ENCODE assay signal across 8 cellular contexts in the genomic region with DNA sequence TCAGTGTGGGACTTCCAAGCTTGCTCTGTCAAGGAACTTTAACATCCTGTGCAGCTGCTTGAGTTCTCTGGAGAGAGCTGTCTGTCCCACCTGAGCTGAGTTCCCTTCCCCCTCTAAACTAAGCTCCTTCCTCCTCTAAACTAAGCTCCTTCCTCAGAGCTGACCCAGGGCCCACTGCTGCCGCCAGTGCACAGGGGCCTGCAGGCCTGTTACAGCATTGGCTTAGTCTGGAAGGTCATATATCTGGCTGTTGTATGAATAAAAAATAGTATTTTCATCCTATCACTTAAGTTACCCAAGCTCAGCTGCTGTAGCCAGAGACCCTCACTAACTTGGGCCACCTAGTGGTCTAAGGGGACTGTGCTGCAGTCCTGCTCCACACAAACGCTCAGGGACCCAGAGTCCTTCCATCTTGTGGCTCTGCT.
DNase-seq lines count a peak whose midpoint lies in the region; ATAC-seq and TF ChIP-seq lines count a peak whose summit lies in the region.

No MANE protein-coding gene starts in this region.

- peaks cover 8 to 16% of the 10 kb centered on the region in 2 experiments for H3K4me1 Mint-ChIP-seq in H9

- no peaks in the 10 kb centered on the region for H3K79me1 ChIP-seq in H9 (ENCODE audit: insufficient read depth, low read depth, low read length, poor library complexity, severe bottlenecking)

- no CpG with 5 or more reads among the region's 2 CpGs for WGBS in H9 (ENCODE audit: extremely low coverage, insufficient read length, low lambda C conversion rate)

- no peaks in the 10 kb centered on the region; the same call in 1 of the 2 replicates for H3K79me2 ChIP-seq in H9 (ENCODE audit: insufficient read depth, low read length)
- no peaks in the 10 kb centered on the region for H3K79me2 ChIP-seq in SU-DHL-6 (ENCODE audit: insufficient read depth, low read length)

- H3K23me2 ChIP-seq in H9 (ENCODE audit: insufficient read length, low read depth, low read length, poor library complexity, severe bottlenecking), result no peaks in the 10 kb centered on the region

- no peak overlapping the region for H2BK20ac ChIP-seq in H9 (ENCODE audit: low read depth, low read length, poor library complexity, severe bottlenecking)

- no peak overlapping the region for H4K91ac ChIP-seq in H9 (ENCODE audit: insufficient read length, low read depth, low read length)

- H3K14ac ChIP-seq in H9 (ENCODE audit: insufficient read depth, low read length), result no peak overlapping the region

- no peak overlapping the region for H3K4me3 Mint-ChIP-seq in H9

- intact Hi-C loops in A673 (cut with micrococcal nuclease; ENCODE audit: unreplicated experiment), result no loop called here

- no peak overlapping the region for H4K8ac ChIP-seq in H9 (replicated peaks; ENCODE audit: insufficient read length, low read depth, low read length)

- H3K36me3 Mint-ChIP-seq in H9 (ENCODE audit: insufficient read depth in 1 of 3, low read depth in 3 of 3), result peaks cover 0 to 4% (median 2%) of the 10 kb centered on the region in 3 experiments; a peak in 2 of 7 replicates

- BruUV-seq in A673 (replicated peaks; lab: Mats Ljungman, UMichigan), result no TSS peak

- no peak overlapping the region for H2BK12ac ChIP-seq in H9 (ENCODE audit: insufficient read length, low read depth, low read length)

- H3F3A ChIP-seq in SU-DHL-6 (ENCODE audit: insufficient read depth), result no peaks in the 10 kb centered on the region

- no peak overlapping the region for H4K5ac ChIP-seq in H9 (ENCODE audit: insufficient read length, low read depth, low read length)

- H2AFZ ChIP-seq in H9 (ENCODE audit: low read length) (no peak overlapping the region), SU-DHL-6 (ENCODE audit: low read depth, low read length, severe bottlenecking) (no peak overlapping the region)

- H3K9ac ChIP-seq in H9 (ENCODE audit: extremely low read depth, insufficient read length, low read length) (no peak overlapping the region), SU-DHL-6 (ENCODE audit: low read length) (no peak overlapping the region)

- H2BK15ac ChIP-seq in H9 (ENCODE audit: low read depth, low read length), result no peak overlapping the region

- ATAC-seq in GM21723 (IDR thresholded peaks at IDR 0.05; ENCODE audit: unreplicated experiment), result no peak
- no peak for ATAC-seq in HG02571 (IDR thresholded peaks at IDR 0.05; ENCODE audit: unreplicated experiment)
- ATAC-seq in GM19324 (IDR thresholded peaks at IDR 0.05; ENCODE audit: low FRiP score, unreplicated experiment), result no peak

- H3T11ph ChIP-seq in H9 (ENCODE audit: low read length), result no peak overlapping the region

- H4K20me1 ChIP-seq in H9 (ENCODE audit: control insufficient read depth, insufficient read depth, insufficient read length) (no peaks in the 10 kb centered on the region), SU-DHL-6 (ENCODE audit: low read depth, low read length) (no peaks in the 10 kb centered on the region)

- H3K27ac ChIP-seq in A673 (ENCODE audit: low read depth, low read length, poor library complexity, severe bottlenecking), result no peak overlapping the region
- H3K27ac ChIP-seq in H9 (ENCODE audit: insufficient read length, low read depth, low read length), result no peak overlapping the region
- H3K27ac ChIP-seq in SU-DHL-6 (ENCODE audit: low read depth, low read length), result no peak overlapping the region
- no peak overlapping the region for H3K27ac ChIP-seq in substantia nigra (ENCODE audit: low read depth, low read length, poor library complexity, severe bottlenecking)

- H3K36me3 ChIP-seq in A673 (ENCODE audit: insufficient read depth, low read length, poor library complexity, severe bottlenecking) (no peaks in the 10 kb centered on the region), SU-DHL-6 (ENCODE audit: low read length) (no peaks in the 10 kb centered on the region), kidney epithelial cell (ENCODE audit: control insufficient read depth, insufficient read depth, low read length) (no peaks in the 10 kb centered on the region)

- H2AK5ac ChIP-seq in H9 (ENCODE audit: insufficient read length, low read length), result no peak overlapping the region

- DNase-seq in A673 (ENCODE audit: low spot score) (peak; percentile 50), H9 (peak; percentile 72), kidney epithelial cell (ENCODE audit: low read depth) (no peak), substantia nigra (lab: John Stamatoyannopoulos, UW) (no peak)

- no peak overlapping the region for H3K27ac Mint-ChIP-seq in H9

- CTCF ChIA-PET in A673 (lab: Charles Lee), result interaction anchor here (1.0 to 1.4 kb wide), 3 partner anchors 10 to 351 kb away, joined by 3 to 5 read pairs (median 4); no protein-coding TSS in a partner anchor

- no peaks in the 10 kb centered on the region for H3K9me2 ChIP-seq in SU-DHL-6 (replicated peaks; ENCODE audit: insufficient read depth, low read length)

- no peak overlapping the region for H2BK120ac ChIP-seq in H9 (ENCODE audit: low read depth, low read length, poor library complexity, severe bottlenecking)

- peaks cover 2 to 5% of the 10 kb centered on the region in 2 experiments; a peak in 3 of 5 replicates for H3K9me3 Mint-ChIP-seq in H9

- H3K4ac ChIP-seq in H9 (ENCODE audit: low read depth, low read length), result no peak overlapping the region

- H3K4me3 ChIP-seq in A673 (ENCODE audit: low read depth, low read length, poor library complexity, severe bottlenecking) (no peak overlapping the region), SU-DHL-6 (ENCODE audit: insufficient read depth, low read length, poor library complexity, severe bottlenecking) (no peak overlapping the region), kidney epithelial cell (ENCODE audit: low read depth, low read length) (no peak overlapping the region)

- no peaks in the 10 kb centered on the region for H3K27me3 ChIP-seq in A673 (replicated peaks; ENCODE audit: insufficient read depth, low read depth, low read length, poor library complexity)
- no peaks in the 10 kb centered on the region for H3K27me3 ChIP-seq in H9 (ENCODE audit: insufficient read depth, low read length)
- no peaks in the 10 kb centered on the region for H3K27me3 ChIP-seq in SU-DHL-6 (ENCODE audit: low read length)
- H3K27me3 ChIP-seq in kidney epithelial cell (ENCODE audit: control insufficient read depth, insufficient read depth, low read length), result no peaks in the 10 kb centered on the region

- no peaks in the 10 kb centered on the region for H3K9me3 ChIP-seq in A673 (ENCODE audit: low read depth, low read length, poor library complexity, severe bottlenecking)
- no peaks in the 10 kb centered on the region for H3K9me3 ChIP-seq in H9 (ENCODE audit: control insufficient read depth, low read depth, low read length)
- H3K9me3 ChIP-seq in SU-DHL-6 (ENCODE audit: insufficient read depth, low read length), result no peaks in the 10 kb centered on the region

- no peak overlapping the region for H3K4me2 ChIP-seq in H9 (ENCODE audit: insufficient read depth, insufficient read length, low read length)
- H3K4me2 ChIP-seq in SU-DHL-6 (ENCODE audit: low read depth, low read length, poor library complexity, severe bottlenecking), result no peak overlapping the region

- no peak overlapping the region for H2BK5ac ChIP-seq in H9 (ENCODE audit: insufficient read length, low read length)

- TF ChIP-seq CTCF in A673 (conservative IDR thresholded peaks at IDR 0.05; ENCODE audit: low read depth, low read length), result peak; percentile 71
- TF ChIP-seq CTCF in H9 (conservative IDR thresholded peaks at IDR 0.05), result peak; percentile 72
- peak; percentile 36 for TF ChIP-seq CTCF in SU-DHL-6 (IDR thresholded peaks at IDR 0.05; ENCODE audit: insufficient read depth, low read length, poor library complexity, severe bottlenecking)
- peak; percentile 45 for TF ChIP-seq CTCF in kidney epithelial cell (IDR thresholded peaks at IDR 0.05; ENCODE audit: insufficient read depth, low read length, poor library complexity, severe bottlenecking)

- no peaks in the 10 kb centered on the region for H3K27me3 Mint-ChIP-seq in H9 (ENCODE audit: low read depth)

- no peak overlapping the region for H3K23ac ChIP-seq in H9 (ENCODE audit: insufficient read length, low read depth, low read length)

- no peaks in the 10 kb centered on the region for H3K4me1 ChIP-seq in A673 (ENCODE audit: insufficient read depth, low read length, poor library complexity, severe bottlenecking)
- H3K4me1 ChIP-seq in H9 (ENCODE audit: insufficient read depth, low read length), result no peaks in the 10 kb centered on the region

- POLR2A ChIA-PET in A673 (lab: Charles Lee; ENCODE audit: low non-redundant PET), result no interaction called here

- H3K56ac ChIP-seq in H9 (ENCODE audit: insufficient read length, low read depth, low read length), result no peak overlapping the region

- H3K18ac ChIP-seq in H9 (ENCODE audit: insufficient read length, low read depth, low read length), result no peak overlapping the region

Comparison
In these comparisons a context has a peak if more than half of its experiments do, and no peak if none do; other contexts are left out.
1. DNase-seq: peak in A673 (single experiment) and H9 (single experiment); none in kidney epithelial cell (single experiment) and substantia nigra (0 of 49).
2. Peak in every context shown above with its lines, with median percentiles within 50 percentile points of each other: CTCF ChIP-seq.